13 cellular contexts compared by ENCODE assay signal in genomic region chr14:60655114-60655897, GRCh38. TPM values are rescaled to one million over a fixed set of nuclear protein-coding genes. Genes with fewer than 3 reads are reported as not detected.
A peak's percentile ranks its signal among the peaks of the same experiment; 100 is the strongest.
DNase-seq lines count a peak whose midpoint lies in the region; ATAC-seq, FAIRE-seq and TF ChIP-seq lines count a peak whose summit lies in the region.
"Had no signal": no experiment of that assay in that cellular context is flagged by ENCODE, and none has a peak within 500 bp of the region (broad histone marks: within the 10 kb centered on the region; RNA-seq: fewer than 3 reads in every experiment).

No MANE protein-coding gene starts in this region.

- H3K79me2 ChIP-seq in astrocyte (ENCODE audit: insufficient read depth, low read length), result no peaks in the 10 kb centered on the region

- TF ChIP-seq CTCF in astrocyte (IDR thresholded peaks at IDR 0.05; ENCODE audit: insufficient read depth, low read depth, low read length), result no peak
- no peak for TF ChIP-seq CTCF in natural killer cell (IDR thresholded peaks at IDR 0.05)

- peaks cover 4% of the 10 kb centered on the region for H4K20me1 ChIP-seq in astrocyte (ENCODE audit: insufficient read depth, low read length)

- H3K36me3 ChIP-seq in astrocyte (ENCODE audit: insufficient read depth, low read length), result no peaks in the 10 kb centered on the region

- H3K27ac ChIP-seq in astrocyte (ENCODE audit: low read depth, low read length), result no peak overlapping the region

- no peak for ATAC-seq in natural killer cell
- no peak for ATAC-seq in HG03135 (IDR thresholded peaks at IDR 0.05; ENCODE audit: unreplicated experiment)
- no peak for ATAC-seq in HG03095 (IDR thresholded peaks at IDR 0.05; ENCODE audit: unreplicated experiment)
- ATAC-seq in activated CD4-positive, CD25-positive, alpha-beta regulatory T cell treated with anti-CD3 and anti-CD28 coated beads, Interleukin-2, amount 50 U/mL, for 24 hours, result no peak
- ATAC-seq: HCT116 had no signal

- peaks cover 28% of the 10 kb centered on the region for H3K4me1 ChIP-seq in astrocyte (ENCODE audit: insufficient read depth, low read length)

- H3K4me2 ChIP-seq in astrocyte (ENCODE audit: low read length), result peak overlapping the region; percentile 88

- DNase-seq in DMS79 (lab: John Stamatoyannopoulos, UW) (peak; percentile 73), LHCN-M2 (ENCODE audit: low read depth) (peak; percentile 78), astrocyte (ENCODE audit: low read depth) (no peak), natural killer cell (no peak), NCI-H2081 treated with DMSO at 0.1 percent for 48 hours (lab: John Stamatoyannopoulos, UW) (no peak)
- DNase-seq: DND-41; effector CD8-positive, alpha-beta T cell; NCI-H446; SW 1271 had no signal

- intact Hi-C loops in natural killer cell (cut with micrococcal nuclease), result no loop called here

- H3K4me1 Mint-ChIP-seq in astrocyte (ENCODE audit: low read depth, unreplicated experiment) (peaks cover 6% of the 10 kb centered on the region), natural killer cell (peaks cover 35 to 43% of the 10 kb centered on the region in 2 donors)

- no peak for FAIRE-seq in astrocyte (lab: Jason Lieb, UNC)

- no peaks in the 10 kb centered on the region for H3K9me3 ChIP-seq in astrocyte (ENCODE audit: insufficient read depth, low read depth, low read length)

- no peaks in the 10 kb centered on the region for H3K9me3 Mint-ChIP-seq in astrocyte (ENCODE audit: unreplicated experiment)
- H3K9me3 Mint-ChIP-seq in natural killer cell, result no peaks in the 10 kb centered on the region

- H3K27me3 Mint-ChIP-seq in astrocyte (ENCODE audit: low read depth, unreplicated experiment) (peaks cover 76% of the 10 kb centered on the region), natural killer cell (ENCODE audit: low read depth in 2 of 2) (peaks cover 74 to 79% of the 10 kb centered on the region in 2 donors)

- peak overlapping the region; percentile 55 for H3K27ac Mint-ChIP-seq in astrocyte (ENCODE audit: unreplicated experiment)
- no peak overlapping the region for H3K27ac Mint-ChIP-seq in natural killer cell

- H3K27me3 ChIP-seq in astrocyte (ENCODE audit: insufficient read depth, low read length), result peaks cover 45% of the 10 kb centered on the region

- no peak overlapping the region for H2AFZ ChIP-seq in astrocyte (ENCODE audit: low read depth, low read length)

- H3K4me3 ChIP-seq in astrocyte (ENCODE audit: insufficient read depth, low read depth, low read length), result no peak overlapping the region

- H3K9ac ChIP-seq in astrocyte (ENCODE audit: low read length), result no peak overlapping the region

- H3K4me3 Mint-ChIP-seq in astrocyte (ENCODE audit: unreplicated experiment) (no peak overlapping the region), natural killer cell (peak overlapping the region; percentile 74)

- H3K36me3 Mint-ChIP-seq in astrocyte (ENCODE audit: low read depth, unreplicated experiment) (peaks cover 4% of the 10 kb centered on the region), natural killer cell (no peaks in the 10 kb centered on the region)

RNA-seq across cellular contexts. Expression of gene SIX1, which starts 6.0 kb away (rescaled TPM):
- total RNA-seq in LHCN-M2 (2014; rRNA removed) (156 and 183 TPM in 2 replicates), astrocyte (0.07 and 0.20 TPM in 2 replicates), natural killer cell (not detected)
- polyA plus RNA-seq in LHCN-M2 (2012), result 68.4 TPM

Comparison
In these comparisons a context has a peak if more than half of its experiments do, and no peak if none do; other contexts are left out.
1. DNase-seq: peak in DMS79 (single experiment) and LHCN-M2 (single experiment); none in astrocyte (single experiment), natural killer cell (single experiment) and NCI-H2081 treated with DMSO at 0.1 percent for 48 hours (single experiment).
2. RNA of gene SIX1, which starts 6.0 kb away (total RNA-seq): 156 to 183 TPM in LHCN-M2; 0.07 to 0.20 TPM in astrocyte and not detected in natural killer cell; every median in the first group is over 100 times any median in the second.